In the genomic region with DNA sequence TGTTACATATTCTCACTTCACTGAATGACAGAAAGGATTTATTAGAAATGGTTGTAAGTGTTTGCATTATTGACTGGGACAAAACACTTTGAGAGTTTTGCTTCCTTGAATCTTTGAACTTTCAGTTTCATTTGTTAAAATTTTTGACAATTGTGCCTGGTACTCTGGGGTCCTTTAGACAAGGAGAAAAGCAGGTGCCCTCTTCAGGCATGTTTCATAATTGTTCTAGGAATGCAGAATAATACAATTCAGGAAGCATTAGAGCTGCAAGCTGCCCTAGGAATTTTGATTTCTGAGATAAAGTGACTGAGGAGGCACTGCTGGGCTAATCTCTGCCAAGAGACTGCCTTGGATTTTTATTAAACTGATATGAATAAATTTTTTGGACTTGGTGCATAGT, we compare ENCODE assay signal across 9 cellular contexts. TPM values are rescaled to one million over a fixed set of nuclear protein-coding genes. Genes with fewer than 3 reads are reported as not detected.
DNase-seq lines count a peak whose midpoint lies in the region; ATAC-seq, FAIRE-seq and TF ChIP-seq lines count a peak whose summit lies in the region.
"Had no signal": no experiment of that assay in that cellular context is flagged by ENCODE, and none has a peak within 500 bp of the region (broad histone marks: within the 10 kb centered on the region; RNA-seq: fewer than 3 reads in every experiment).

No MANE protein-coding gene starts in this region.

- H3K4me3 ChIP-seq in DOHH2 (ENCODE audit: low read length) (no peak overlapping the region), astrocyte of the spinal cord (ENCODE audit: low read depth, low read length) (no peak overlapping the region), liver (ENCODE audit: low read depth in 1 of 3, low read length in 3 of 3) (no peak overlapping the region)

- peaks cover 48% of the 10 kb centered on the region for H3K79me2 ChIP-seq in DOHH2 (ENCODE audit: control insufficient read depth, low read length)

- H3K9me3 ChIP-seq in DOHH2 (ENCODE audit: control insufficient read depth, insufficient read depth, low read length): no peaks in the 10 kb centered on the region
- no peaks in the 10 kb centered on the region for H3K9me3 ChIP-seq in liver (ENCODE audit: control insufficient read depth in 4 of 4, low read length in 3 of 4)

- TF ChIP-seq CTCF in DOHH2 (IDR thresholded peaks at IDR 0.05; ENCODE audit: low read depth, low read length, poor library complexity, severe bottlenecking) (peak; percentile 28), astrocyte of the spinal cord (IDR thresholded peaks at IDR 0.05; ENCODE audit: low read depth, low read length) (peak; percentile 51), liver (IDR thresholded peaks at IDR 0.05; ENCODE audit: low read depth, low read length, missing input control) (peak; percentile 49)

- FAIRE-seq in frontal cortex (lab: Jason Lieb, UNC): no peak
- FAIRE-seq: TTC549 had no signal

- TF ChIP-seq RAD21 in liver (IDR thresholded peaks at IDR 0.05): peak; percentile 75 to 83

- H3K36me3 ChIP-seq in DOHH2 (ENCODE audit: control insufficient read depth, low read length): peaks cover 93% of the 10 kb centered on the region
- H3K36me3 ChIP-seq in liver (ENCODE audit: control insufficient read depth in 4 of 4, insufficient read depth in 3 of 4, low read depth in 1 of 4, low read length in 3 of 4): peaks cover 3 to 30% (median 28%) of the 10 kb centered on the region in 4 donors

- H3K4me1 ChIP-seq in DOHH2 (ENCODE audit: control insufficient read depth, low read length) (peaks cover 24% of the 10 kb centered on the region), liver (ENCODE audit: control insufficient read depth in 4 of 4, insufficient read depth in 4 of 4, low read length in 3 of 4) (peaks cover 0 to 5% (median 2%) of the 10 kb centered on the region in 4 donors)

- DNase-seq in Kasumi-1 (lab: John Stamatoyannopoulos, UW): peak; percentile 26 to 70
- DNase-seq in astrocyte of the spinal cord (ENCODE audit: low read depth, low spot score): peak; percentile 69
- no peak for DNase-seq in frontal cortex (ENCODE audit: low spot score in 2 of 2)
- no peak for DNase-seq in amygdala (lab: John Stamatoyannopoulos, UW)
- DNase-seq in NCI-H2081 (lab: John Stamatoyannopoulos, UW): no peak

- H3K27ac ChIP-seq in DOHH2 (ENCODE audit: low read depth, low read length) (no peak overlapping the region), liver (ENCODE audit: low read depth in 1 of 2, low read length in 2 of 2) (no peak overlapping the region)

- H3K4me2 ChIP-seq in DOHH2 (ENCODE audit: low read length): no peak overlapping the region

- no peaks in the 10 kb centered on the region for H3K9me2 ChIP-seq in DOHH2 (replicated peaks; ENCODE audit: control insufficient read depth, low read length)

- ATAC-seq in GM21528 (IDR thresholded peaks at IDR 0.05; ENCODE audit: low FRiP score, unreplicated experiment): no peak

- in situ Hi-C loops in astrocyte of the spinal cord (cut with HindIII; ENCODE audit: low sequenced_read_pairs): no loop called here

- no peak overlapping the region for H3K9ac ChIP-seq in liver (ENCODE audit: low read depth in 1 of 2, low read length in 2 of 2)

- H3F3A ChIP-seq in DOHH2 (ENCODE audit: control insufficient read depth, insufficient read depth): peaks cover 4% of the 10 kb centered on the region; the same call in 1 of the 2 replicates

- no peaks in the 10 kb centered on the region for H4K20me1 ChIP-seq in DOHH2 (ENCODE audit: control insufficient read depth, insufficient read depth, low read depth, low read length)

- H3K27me3 ChIP-seq in DOHH2 (ENCODE audit: control insufficient read depth, low read length) (no peaks in the 10 kb centered on the region), liver (ENCODE audit: control insufficient read depth in 4 of 4, insufficient read depth in 4 of 4, low read length in 3 of 4) (no peaks in the 10 kb centered on the region)

TF ChIP-seq in liver, 16 proteins besides CTCF, POLR2A, EP300 and RAD21:
- TF ChIP-seq NR2F2 (IDR thresholded peaks at IDR 0.05) (peak; percentile 28), HNF4A (conservative IDR thresholded peaks at IDR 0.05) (no peak)

RNA-seq across cellular contexts. Expression of a gene that starts 49.7 kb away (rescaled TPM):
- total RNA-seq in liver (10 to 100 TPM; 21.1 to 62.1 TPM), frontal cortex (26.5 TPM)
- 10 to 100 TPM; 13.7 to 17.8 TPM for polyA plus RNA-seq in liver

RNA-seq across cellular contexts. Expression of a gene that starts 59.0 kb away (rescaled TPM):
- 10 to 100 TPM; 25.8 to 30.4 TPM for total RNA-seq in liver
- 1 to 10 TPM; 2.0 to 6.3 TPM for polyA plus RNA-seq in liver
- 91.3 TPM for total RNA-seq in frontal cortex

Comparison
In these comparisons a context has a peak if more than half of its experiments do, and no peak if none do; other contexts are left out.
1. DNase-seq: peak in Kasumi-1 (2 of 2) and astrocyte of the spinal cord (single experiment); none in frontal cortex (0 of 2), amygdala (0 of 56) and NCI-H2081 (0 of 2).
2. Peak in every context shown above with its lines, with median percentiles within 50 percentile points of each other: CTCF ChIP-seq.